In the genomic region with DNA sequence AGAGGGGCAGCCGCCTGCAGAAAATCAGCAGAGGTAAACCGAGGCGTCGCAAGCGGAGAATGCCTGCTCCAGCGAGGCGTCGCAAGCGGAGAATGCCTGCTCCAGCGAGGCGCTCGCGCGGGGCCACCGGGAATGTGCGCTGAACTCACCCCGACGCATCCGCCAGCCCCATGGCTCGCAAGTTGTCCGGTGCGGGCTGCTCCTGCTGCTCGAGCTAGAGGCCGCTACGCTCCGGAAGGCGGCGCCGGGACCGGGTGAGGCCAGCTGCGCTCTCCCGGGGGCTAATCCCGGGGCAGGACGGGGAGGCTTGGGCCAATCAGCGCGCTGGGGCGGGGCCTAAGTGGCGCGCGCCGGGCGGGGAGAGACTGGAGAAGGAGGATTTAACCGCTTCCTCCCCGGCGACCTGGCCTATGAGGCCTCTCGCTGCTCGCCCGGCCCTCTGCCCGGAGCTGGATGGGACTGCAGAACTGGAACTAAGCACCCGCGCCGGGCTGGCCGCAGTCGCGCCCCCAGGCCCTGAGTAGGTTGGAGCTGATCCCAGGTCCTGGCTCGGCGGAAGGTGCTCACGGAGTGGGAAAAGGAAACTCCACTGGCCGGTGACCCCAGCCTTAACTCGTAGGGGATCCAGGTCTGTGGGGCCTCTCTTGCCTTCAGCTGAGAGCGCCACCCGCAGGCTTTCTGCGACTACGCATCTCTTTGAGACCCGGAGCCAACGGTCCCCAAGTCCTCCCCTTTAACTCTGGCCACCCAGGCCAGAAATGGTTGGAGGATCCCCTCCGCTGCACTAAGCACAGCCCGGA, we compare ENCODE assay signal across 8 cellular contexts. TPM values are rescaled to one million over a fixed set of nuclear protein-coding genes. Genes with fewer than 3 reads are reported as not detected.
DNase-seq lines count a peak whose midpoint lies in the region; ATAC-seq and TF ChIP-seq lines count a peak whose summit lies in the region.

A gene with protein sequence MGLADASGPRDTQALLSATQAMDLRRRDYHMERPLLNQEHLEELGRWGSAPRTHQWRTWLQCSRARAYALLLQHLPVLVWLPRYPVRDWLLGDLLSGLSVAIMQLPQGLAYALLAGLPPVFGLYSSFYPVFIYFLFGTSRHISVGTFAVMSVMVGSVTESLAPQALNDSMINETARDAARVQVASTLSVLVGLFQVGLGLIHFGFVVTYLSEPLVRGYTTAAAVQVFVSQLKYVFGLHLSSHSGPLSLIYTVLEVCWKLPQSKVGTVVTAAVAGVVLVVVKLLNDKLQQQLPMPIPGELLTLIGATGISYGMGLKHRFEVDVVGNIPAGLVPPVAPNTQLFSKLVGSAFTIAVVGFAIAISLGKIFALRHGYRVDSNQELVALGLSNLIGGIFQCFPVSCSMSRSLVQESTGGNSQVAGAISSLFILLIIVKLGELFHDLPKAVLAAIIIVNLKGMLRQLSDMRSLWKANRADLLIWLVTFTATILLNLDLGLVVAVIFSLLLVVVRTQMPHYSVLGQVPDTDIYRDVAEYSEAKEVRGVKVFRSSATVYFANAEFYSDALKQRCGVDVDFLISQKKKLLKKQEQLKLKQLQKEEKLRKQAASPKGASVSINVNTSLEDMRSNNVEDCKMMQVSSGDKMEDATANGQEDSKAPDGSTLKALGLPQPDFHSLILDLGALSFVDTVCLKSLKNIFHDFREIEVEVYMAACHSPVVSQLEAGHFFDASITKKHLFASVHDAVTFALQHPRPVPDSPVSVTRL (minus strand): TSS at position 240 of the 800 bp plus-strand sequence. CDS start 68 bp downstream, at position 172.

- H3K27me3 ChIP-seq in esophagus (ENCODE audit: control insufficient read depth in 1 of 2, insufficient read depth in 2 of 2, low read length in 2 of 2) (no peaks in the 10 kb centered on the region), muscle layer of colon (ENCODE audit: control insufficient read depth in 1 of 2, insufficient read depth in 2 of 2, low read length in 2 of 2) (no peaks in the 10 kb centered on the region)

- peak; percentile 62 for DNase-seq in DMS79 (lab: John Stamatoyannopoulos, UW)
- DNase-seq in KG1 (lab: John Stamatoyannopoulos, UW) = peak; percentile 94
- DNase-seq in activated T-cell treated with anti-CD3 and anti-CD28 coated beads, Interleukin-2, amount 50 U/mL, for 24 hours = peak; percentile 96
- peak; percentile 92 for DNase-seq in stimulated activated CD8-positive, alpha-beta memory T cell treated with anti-CD3 and anti-CD28 coated beads, Interleukin-7, amount 100 ng/mL, for 24 hours (ENCODE audit: low read depth)

- peaks cover 0 to 23% of the 10 kb centered on the region in 2 donors for H3K36me3 ChIP-seq in esophagus (ENCODE audit: control insufficient read depth in 2 of 2, insufficient read depth in 2 of 2, low read length in 1 of 2)
- H3K36me3 ChIP-seq in muscle layer of colon (ENCODE audit: insufficient read depth, low read length) = peaks cover 21% of the 10 kb centered on the region

- H3K9me3 ChIP-seq in esophagus (ENCODE audit: control insufficient read depth in 2 of 2, insufficient read depth in 1 of 2, low read depth in 1 of 2, low read length in 1 of 2) (no peaks in the 10 kb centered on the region), muscle layer of colon (ENCODE audit: low read length) (no peaks in the 10 kb centered on the region)

- H3K4me3 ChIP-seq in esophagus (ENCODE audit: low read depth in 1 of 2, low read length in 2 of 2) (peak within 1 kb of the TSS; percentile 63 to 83), muscle layer of colon (ENCODE audit: low read depth in 1 of 2, low read length in 2 of 2) (peak within 1 kb of the TSS; percentile 84 to 96)

- peak within 1 kb of the TSS; percentile 69 to 73 for H3K27ac ChIP-seq in esophagus (ENCODE audit: low read depth in 2 of 2, low read length in 1 of 2)
- H3K27ac ChIP-seq in muscle layer of colon (ENCODE audit: low read depth, low read length) = peak within 1 kb of the TSS; percentile 74

- no peaks in the 10 kb centered on the region for H3K27me3 Mint-ChIP-seq in activated T-cell treated with anti-CD3 and anti-CD28 coated beads, Interleukin-2, amount 50 U/mL, for 24 hours

- H3K4me1 Mint-ChIP-seq in activated T-cell treated with anti-CD3 and anti-CD28 coated beads, Interleukin-2, amount 50 U/mL, for 24 hours (ENCODE audit: low read depth) = peaks cover 23% of the 10 kb centered on the region

- ATAC-seq in GM21723 (IDR thresholded peaks at IDR 0.05; ENCODE audit: unreplicated experiment) = peak; percentile 88

- H3K4me3 Mint-ChIP-seq in activated T-cell treated with anti-CD3 and anti-CD28 coated beads, Interleukin-2, amount 50 U/mL, for 24 hours = peak within 1 kb of the TSS; percentile 86

- peak within 1 kb of the TSS; percentile 41 for H3K9ac ChIP-seq in muscle layer of colon (ENCODE audit: low read length)

- H3K9me3 Mint-ChIP-seq in activated T-cell treated with anti-CD3 and anti-CD28 coated beads, Interleukin-2, amount 50 U/mL, for 24 hours = no peaks in the 10 kb centered on the region

- H3K36me3 Mint-ChIP-seq in activated T-cell treated with anti-CD3 and anti-CD28 coated beads, Interleukin-2, amount 50 U/mL, for 24 hours (ENCODE audit: low read depth) = peaks cover 40% of the 10 kb centered on the region

- peak within 1 kb of the TSS; percentile 87 for H3K27ac Mint-ChIP-seq in activated T-cell treated with anti-CD3 and anti-CD28 coated beads, Interleukin-2, amount 50 U/mL, for 24 hours

- WGBS in esophagus, 2 donors = 0% methylated on average over 66 to 68 of the region's 68 CpGs

- H3K4me1 ChIP-seq in esophagus (ENCODE audit: control insufficient read depth in 2 of 2, insufficient read depth in 2 of 2, low read length in 1 of 2) = peaks cover 0 to 10% of the 10 kb centered on the region in 2 donors
- peaks cover 18% of the 10 kb centered on the region for H3K4me1 ChIP-seq in muscle layer of colon (ENCODE audit: insufficient read depth, low read length)

TF ChIP-seq in PFSK-1, 5 proteins besides CTCF, POLR2A, EP300 and RAD21:
- peak; percentile 86 for TF ChIP-seq POLR2AphosphoS5 (IDR thresholded peaks at IDR 0.05; ENCODE audit: low read depth, low read length)
- TF ChIP-seq, protein P1, sequence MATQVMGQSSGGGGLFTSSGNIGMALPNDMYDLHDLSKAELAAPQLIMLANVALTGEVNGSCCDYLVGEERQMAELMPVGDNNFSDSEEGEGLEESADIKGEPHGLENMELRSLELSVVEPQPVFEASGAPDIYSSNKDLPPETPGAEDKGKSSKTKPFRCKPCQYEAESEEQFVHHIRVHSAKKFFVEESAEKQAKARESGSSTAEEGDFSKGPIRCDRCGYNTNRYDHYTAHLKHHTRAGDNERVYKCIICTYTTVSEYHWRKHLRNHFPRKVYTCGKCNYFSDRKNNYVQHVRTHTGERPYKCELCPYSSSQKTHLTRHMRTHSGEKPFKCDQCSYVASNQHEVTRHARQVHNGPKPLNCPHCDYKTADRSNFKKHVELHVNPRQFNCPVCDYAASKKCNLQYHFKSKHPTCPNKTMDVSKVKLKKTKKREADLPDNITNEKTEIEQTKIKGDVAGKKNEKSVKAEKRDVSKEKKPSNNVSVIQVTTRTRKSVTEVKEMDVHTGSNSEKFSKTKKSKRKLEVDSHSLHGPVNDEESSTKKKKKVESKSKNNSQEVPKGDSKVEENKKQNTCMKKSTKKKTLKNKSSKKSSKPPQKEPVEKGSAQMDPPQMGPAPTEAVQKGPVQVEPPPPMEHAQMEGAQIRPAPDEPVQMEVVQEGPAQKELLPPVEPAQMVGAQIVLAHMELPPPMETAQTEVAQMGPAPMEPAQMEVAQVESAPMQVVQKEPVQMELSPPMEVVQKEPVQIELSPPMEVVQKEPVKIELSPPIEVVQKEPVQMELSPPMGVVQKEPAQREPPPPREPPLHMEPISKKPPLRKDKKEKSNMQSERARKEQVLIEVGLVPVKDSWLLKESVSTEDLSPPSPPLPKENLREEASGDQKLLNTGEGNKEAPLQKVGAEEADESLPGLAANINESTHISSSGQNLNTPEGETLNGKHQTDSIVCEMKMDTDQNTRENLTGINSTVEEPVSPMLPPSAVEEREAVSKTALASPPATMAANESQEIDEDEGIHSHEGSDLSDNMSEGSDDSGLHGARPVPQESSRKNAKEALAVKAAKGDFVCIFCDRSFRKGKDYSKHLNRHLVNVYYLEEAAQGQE (IDR thresholded peaks at IDR 0.05; ENCODE audit: insufficient read depth in 1 of 2, low read depth in 2 of 2, low read length in 2 of 2) = peak in 1 of 2 experiments; percentile 40; a peak in 1 of 4 replicates
- TF ChIP-seq FOXP2 (optimal IDR thresholded peaks at IDR 0.05; ENCODE audit: borderline replicate concordance, extremely low read depth, extremely low read length, insufficient read depth) = peak; percentile 28
- TF ChIP-seq TAF1 (IDR thresholded peaks at IDR 0.05; ENCODE audit: borderline replicate concordance, insufficient read depth, low read length) = peak; percentile 78; the same call in 1 of the 2 replicates
- no peak for TF ChIP-seq SIN3A (IDR thresholded peaks at IDR 0.05; ENCODE audit: borderline replicate concordance, insufficient read depth, low read length)

RNA-seq across cellular contexts. Expression of the gene that starts here (rescaled TPM):
- 31.3 TPM for polyA plus RNA-seq in PFSK-1 (2012; ENCODE audit: insufficient read length, low read depth)
- polyA plus RNA-seq in esophagus = 10 to 100 TPM in 1 of 2 donors, 1 to 10 TPM in 1; 6.4 to 20.8 TPM

Comparison
In these comparisons a context has a peak if more than half of its experiments do, and no peak if none do; other contexts are left out.
1. Peak in every context shown above with its lines: DNase-seq, ATAC-seq, H3K4me3 ChIP-seq and H3K27ac ChIP-seq.